20 cellular contexts compared by ENCODE assay signal in the genomic region with DNA sequence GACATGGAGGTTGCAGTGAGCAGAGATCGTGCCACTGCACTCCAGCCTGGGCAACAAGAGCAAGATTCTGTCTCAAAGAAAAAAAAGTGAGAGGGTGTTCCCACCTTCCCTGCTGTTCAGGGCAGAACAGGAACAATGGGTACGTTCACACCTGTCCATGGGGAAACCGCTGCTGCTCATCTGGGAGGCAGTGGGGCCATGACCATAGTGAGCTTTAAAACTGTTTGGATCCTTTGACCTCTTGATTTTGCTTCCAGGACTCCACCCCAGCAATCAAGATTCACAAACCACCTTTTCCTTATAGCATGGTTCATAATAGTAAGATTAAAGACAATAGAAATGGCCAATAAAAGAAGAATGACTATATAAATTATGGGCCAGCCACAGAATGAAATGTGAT.
"Had no signal": no experiment of that assay in that cellular context is flagged by ENCODE, and none has a peak within 500 bp of the region (broad histone marks: within the 10 kb centered on the region; RNA-seq: fewer than 3 reads in every experiment).

No MANE protein-coding gene starts in this region.

- H3K4me1 ChIP-seq: parathyroid adenoma, uterus had no signal

- H3K27ac ChIP-seq: esophagus squamous epithelium, heart right ventricle, lower lobe of right lung, neural progenitor cell, parathyroid adenoma, right lobe of liver, tibial nerve, uterus had no signal

- H3K36me3 ChIP-seq: esophagus squamous epithelium, heart right ventricle, lower lobe of right lung, neural progenitor cell, right lobe of liver, tibial nerve, uterus had no signal

- H3K27me3 ChIP-seq: esophagus squamous epithelium, neural progenitor cell, right lobe of liver, tibial nerve, uterus had no signal

- H3K9me3 ChIP-seq: esophagus squamous epithelium, heart right ventricle, lower lobe of right lung, right lobe of liver, tibial nerve, uterus had no signal

- H3K27ac Mint-ChIP-seq: activated CD4-positive, alpha-beta T cell treated with anti-CD3 and anti-CD28 coated beads for 36 hours; activated T-helper 2 cell treated with anti-CD3 and anti-CD28 coated beads, Interferon-gamma antibody, Interleukin-2, Interleukin-4, amounts not matched to agents 10 μg/mL and 5 μg/mL and 100 μg/mL, durations not matched to agents 14 hours and 24 hours and 36 hours; neural progenitor cell; WTC11 had no signal

- ATAC-seq: activated CD4-positive, alpha-beta T cell treated with anti-CD3 and anti-CD28 coated beads for 36 hours; activated CD8-positive, alpha-beta T cell treated with anti-CD3 and anti-CD28 coated beads for 36 hours; heart right ventricle; lower lobe of right lung; right lobe of liver; WTC11 had no signal

- H3K36me3 Mint-ChIP-seq: neural progenitor cell, WTC11 had no signal

- H3K4me3 ChIP-seq: esophagus squamous epithelium, heart right ventricle, lower lobe of right lung, neural progenitor cell, right lobe of liver, tibial nerve, uterus had no signal

- H3K27me3 Mint-ChIP-seq: activated CD4-positive, alpha-beta T cell treated with anti-CD3 and anti-CD28 coated beads for 36 hours; activated CD8-positive, alpha-beta T cell treated with anti-CD3 and anti-CD28 coated beads for 36 hours had no signal

- H3K4me3 Mint-ChIP-seq: activated CD4-positive, alpha-beta T cell treated with anti-CD3 and anti-CD28 coated beads for 36 hours; activated CD8-positive, alpha-beta T cell treated with anti-CD3 and anti-CD28 coated beads for 36 hours; neural progenitor cell; WTC11 had no signal

- DNase-seq: activated CD4-positive, alpha-beta T cell treated with anti-CD3 and anti-CD28 coated beads for 36 hours; activated CD8-positive, alpha-beta T cell treated with anti-CD3 and anti-CD28 coated beads for 36 hours; activated naive CD4-positive, alpha-beta T cell treated with anti-CD3 and anti-CD28 coated beads, Interleukin-2, amount 50 U/mL, for 16 hours; activated T-cell treated with anti-CD3 and anti-CD28 coated beads, Interleukin-2, amount 50 U/mL, for 1 hour; amniotic stem cell; dermis blood vessel endothelial cell; effector memory CD4-positive, alpha-beta T cell; esophagus squamous epithelium; heart right ventricle; lower lobe of right lung; right lobe of liver; small intestine; stimulated activated CD4-positive, alpha-beta T cell treated with anti-CD3 and anti-CD28 coated beads, Interleukin-15, amount 100 ng/mL, for 24 hours; stimulated activated CD4-positive, alpha-beta T cell treated with anti-CD3 and anti-CD28 coated beads, Interleukin-2, amount 100 ng/mL, for 48 hours; uterus had no signal
